13 cellular contexts compared by ENCODE assay signal in the genomic region with DNA sequence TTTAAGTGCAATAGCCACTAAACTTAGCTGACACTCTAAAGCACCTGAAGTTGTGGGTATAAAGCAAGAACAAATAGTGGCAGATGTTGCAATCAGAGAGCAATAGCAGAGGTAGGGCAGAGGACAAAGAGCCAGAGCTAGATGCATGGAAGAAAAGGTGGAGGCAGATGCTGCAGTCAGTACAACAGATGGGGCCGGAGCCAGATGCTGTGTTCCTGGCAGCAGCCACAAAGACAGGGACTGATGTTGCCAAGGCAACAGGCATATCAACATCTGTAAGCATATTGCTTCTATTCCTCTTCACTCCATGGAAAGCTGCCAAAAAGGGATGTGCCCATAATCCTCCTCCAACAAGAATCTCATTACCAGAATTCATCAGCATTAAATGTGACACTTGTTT.
DNase-seq lines count a peak whose midpoint lies in the region; ATAC-seq, FAIRE-seq and TF ChIP-seq lines count a peak whose summit lies in the region.
"Had no signal": no experiment of that assay in that cellular context is flagged by ENCODE, and none has a peak within 500 bp of the region (broad histone marks: within the 10 kb centered on the region; RNA-seq: fewer than 3 reads in every experiment).

No MANE protein-coding gene starts in this region.

- H3K36me3 ChIP-seq in SK-N-MC (ENCODE audit: insufficient read depth, low read length), result no peaks in the 10 kb centered on the region

- peak; percentile 96 for FAIRE-seq in D721Med (lab: Jason Lieb, UNC)

- no peaks in the 10 kb centered on the region for H3K27me3 Mint-ChIP-seq in stimulated activated naive B cell treated with anti-CD40 and anti-IgM and Interleukin-4, amounts not matched to agents 10 μg/mL and 1 μg/mL and 100 μg/mL, for 72 hours
- H3K27me3 Mint-ChIP-seq: activated CD4-positive, alpha-beta memory T cell treated with anti-CD3 and anti-CD28 coated beads, Interleukin-2, amount 10 ng/mL, durations not matched to agents 7 days and 5 days; B cell had no signal

- H3K4me1 Mint-ChIP-seq in stimulated activated naive B cell treated with anti-CD40 and anti-IgM and Interleukin-4, amounts not matched to agents 10 μg/mL and 1 μg/mL and 100 μg/mL, for 72 hours, result no peaks in the 10 kb centered on the region
- H3K4me1 Mint-ChIP-seq: activated CD4-positive, alpha-beta memory T cell treated with anti-CD3 and anti-CD28 coated beads, Interleukin-2, amount 10 ng/mL, durations not matched to agents 7 days and 5 days; B cell had no signal

- H3K9me3 Mint-ChIP-seq in stimulated activated naive B cell treated with anti-CD40 and anti-IgM and Interleukin-4, amounts not matched to agents 10 μg/mL and 1 μg/mL and 100 μg/mL, for 72 hours, result no peaks in the 10 kb centered on the region

- DNase-seq in D721Med (ENCODE audit: insufficient read length, low spot score), result no peak
- DNase-seq in NCI-H2029 (lab: John Stamatoyannopoulos, UW), result peak; percentile 95
- peak; percentile 83 for DNase-seq in SK-N-MC (ENCODE audit: low read depth, low spot score)
- peak; percentile 11 for DNase-seq in iPS-NIHi7 (ENCODE audit: extremely low spot score)
- no peak for DNase-seq in medulla oblongata (ENCODE audit: extremely low spot score)
- DNase-seq in AG08395 (ENCODE audit: low spot score), result no peak
- no peak for DNase-seq in stimulated activated naive B cell treated with anti-CD40 and anti-IgM and Interleukin-4, amounts not matched to agents 10 μg/mL and 1 μg/mL and 100 μg/mL, for 72 hours
- DNase-seq: activated CD4-positive, alpha-beta memory T cell treated with anti-CD3 and anti-CD28 coated beads, Interleukin-2, amount 10 ng/mL, durations not matched to agents 7 days and 5 days; amniotic stem cell had no signal

- no peak overlapping the region for H3K27ac Mint-ChIP-seq in stimulated activated naive B cell treated with anti-CD40 and anti-IgM and Interleukin-4, amounts not matched to agents 10 μg/mL and 1 μg/mL and 100 μg/mL, for 72 hours
- H3K27ac Mint-ChIP-seq: activated CD4-positive, alpha-beta memory T cell treated with anti-CD3 and anti-CD28 coated beads, Interleukin-2, amount 10 ng/mL, durations not matched to agents 7 days and 5 days; B cell had no signal

- TF ChIP-seq CTCF in D721Med (IDR thresholded peaks at IDR 0.05; ENCODE audit: insufficient read depth, missing control alignments), result no peak

- no peak overlapping the region for H3K27ac ChIP-seq in SK-N-MC
- H3K27ac ChIP-seq: psoas muscle, RWPE1 had no signal

- no peak for ATAC-seq in stimulated activated naive B cell treated with anti-CD40 and anti-IgM and Interleukin-4, amounts not matched to agents 10 μg/mL and 1 μg/mL and 100 μg/mL, for 72 hours (replicated peaks)
- no peak for ATAC-seq in HG03135 (IDR thresholded peaks at IDR 0.05; ENCODE audit: unreplicated experiment)
- ATAC-seq: psoas muscle had no signal

- no peaks in the 10 kb centered on the region for H3K36me3 Mint-ChIP-seq in stimulated activated naive B cell treated with anti-CD40 and anti-IgM and Interleukin-4, amounts not matched to agents 10 μg/mL and 1 μg/mL and 100 μg/mL, for 72 hours

- H3K9ac ChIP-seq in SK-N-MC (ENCODE audit: insufficient read length), result no peak overlapping the region

- H3K4me3 Mint-ChIP-seq in stimulated activated naive B cell treated with anti-CD40 and anti-IgM and Interleukin-4, amounts not matched to agents 10 μg/mL and 1 μg/mL and 100 μg/mL, for 72 hours, result no peak overlapping the region
- H3K4me3 Mint-ChIP-seq: activated CD4-positive, alpha-beta memory T cell treated with anti-CD3 and anti-CD28 coated beads, Interleukin-2, amount 10 ng/mL, durations not matched to agents 7 days and 5 days; B cell had no signal

- no peak overlapping the region for H3K4me3 ChIP-seq in SK-N-MC
- H3K4me3 ChIP-seq: psoas muscle had no signal

- H3K9me3 ChIP-seq in SK-N-MC (ENCODE audit: low read depth, low read length), result no peaks in the 10 kb centered on the region
- H3K9me3 ChIP-seq: psoas muscle had no signal

Comparison
In these comparisons a context has a peak if more than half of its experiments do, and no peak if none do; other contexts are left out.
1. DNase-seq: peak in NCI-H2029 (single experiment), SK-N-MC (single experiment) and iPS-NIHi7 (single experiment); none in D721Med (single experiment), medulla oblongata (single experiment), AG08395 (single experiment) and stimulated activated naive B cell treated with anti-CD40 and anti-IgM and Interleukin-4, amounts not matched to agents 10 μg/mL and 1 μg/mL and 100 μg/mL, for 72 hours (single experiment).